Comparison of ENCODE assay signal across 1 cellular context in the genomic region with DNA sequence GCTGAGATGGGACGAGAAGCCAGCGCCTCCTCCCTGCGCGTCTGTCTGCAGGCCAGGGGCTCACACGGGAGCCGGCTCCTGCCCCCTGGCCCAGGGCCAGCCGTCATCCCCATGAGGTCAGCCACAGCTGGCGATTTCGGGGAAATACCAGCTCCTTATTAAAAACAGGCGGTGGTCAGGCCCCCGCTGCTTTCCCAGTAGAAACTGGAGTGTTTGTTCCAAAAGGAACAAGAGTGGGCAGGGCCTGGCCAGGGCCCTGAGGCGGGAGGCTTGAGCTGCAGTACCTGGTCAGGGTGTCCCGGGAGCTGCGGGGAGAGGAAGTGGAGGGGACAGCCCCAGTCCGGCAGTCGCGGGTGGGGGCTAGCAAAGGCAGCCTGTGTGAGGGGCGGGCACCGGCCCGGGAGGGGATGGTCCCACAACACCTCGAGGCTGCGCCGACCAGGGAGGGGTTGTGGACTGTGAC.
TF ChIP-seq lines count a peak whose summit lies in the region.

No MANE protein-coding gene starts in this region.

TF ChIP-seq in K562, 482 proteins besides CTCF, POLR2A, EP300 and RAD21 (continued from another document):
- TF ChIP-seq ZNF740 (CRISPR knock-in tag; IDR thresholded peaks at IDR 0.05) (peak; percentile 79), ZNF740 (tag; IDR thresholded peaks at IDR 0.05) (no peak), NFIC (IDR thresholded peaks at IDR 0.05) (peak; percentile 84), ATF7 (IDR thresholded peaks at IDR 0.05) (0 out of 2 replicates have a peak, but pooled peaks have one; percentile 6), RBFOX2 (IDR thresholded peaks at IDR 0.05; ENCODE audit: low read depth, low read length) (peak; percentile 44; the same call in 1 of the 2 replicates), SPI1 (IDR thresholded peaks at IDR 0.05; ENCODE audit: borderline replicate concordance, low read depth, low read length) (peak; percentile 72), STAT6 (CRISPR knock-in tag; IDR thresholded peaks at IDR 0.05) (no peak)
- TF ChIP-seq, protein P1, sequence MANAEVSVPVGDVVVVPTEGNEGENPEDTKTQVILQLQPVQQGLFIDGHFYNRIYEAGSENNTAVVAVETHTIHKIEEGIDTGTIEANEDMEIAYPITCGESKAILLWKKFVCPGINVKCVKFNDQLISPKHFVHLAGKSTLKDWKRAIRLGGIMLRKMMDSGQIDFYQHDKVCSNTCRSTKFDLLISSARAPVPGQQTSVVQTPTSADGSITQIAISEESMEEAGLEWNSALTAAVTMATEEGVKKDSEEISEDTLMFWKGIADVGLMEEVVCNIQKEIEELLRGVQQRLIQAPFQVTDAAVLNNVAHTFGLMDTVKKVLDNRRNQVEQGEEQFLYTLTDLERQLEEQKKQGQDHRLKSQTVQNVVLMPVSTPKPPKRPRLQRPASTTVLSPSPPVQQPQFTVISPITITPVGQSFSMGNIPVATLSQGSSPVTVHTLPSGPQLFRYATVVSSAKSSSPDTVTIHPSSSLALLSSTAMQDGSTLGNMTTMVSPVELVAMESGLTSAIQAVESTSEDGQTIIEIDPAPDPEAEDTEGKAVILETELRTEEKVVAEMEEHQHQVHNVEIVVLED (CRISPR knock-in tag; IDR thresholded peaks at IDR 0.05): no peak
